Comparison of ENCODE assay signal across 1 cellular context in genomic region chr1:31095298-31095981, GRCh38.
TF ChIP-seq lines count a peak whose summit lies in the region.

No MANE protein-coding gene starts in this region.

TF ChIP-seq in H1, 55 proteins besides CTCF, POLR2A, EP300 and RAD21 (continued from another document):
- TF ChIP-seq USF2 (IDR thresholded peaks at IDR 0.05; ENCODE audit: low read length) (no peak), EZH2 (IDR thresholded peaks at IDR 0.05; ENCODE audit: low read depth, low read length, severe bottlenecking) (no peak), FOSL1 (IDR thresholded peaks at IDR 0.05; ENCODE audit: insufficient read depth, low read depth, low read length) (no peak), SP1 (IDR thresholded peaks at IDR 0.05; ENCODE audit: low read depth, low read length) (no peak), CTBP2 (IDR thresholded peaks at IDR 0.05; ENCODE audit: borderline replicate concordance, insufficient read depth, insufficient read length, low read length) (no peak), BRCA1 (IDR thresholded peaks at IDR 0.05; ENCODE audit: low read depth, low read length) (no peak), RNF2 (IDR thresholded peaks at IDR 0.05; ENCODE audit: borderline replicate concordance, low read depth, low read length, missing control alignments, poor library complexity, severe bottlenecking) (no peak), RFX5 (IDR thresholded peaks at IDR 0.05; ENCODE audit: borderline replicate concordance, low read depth, low read length) (no peak), ASH2L (IDR thresholded peaks at IDR 0.05; ENCODE audit: low read length) (no peak), JUND (IDR thresholded peaks at IDR 0.05; ENCODE audit: low read length) (no peak), SRF (IDR thresholded peaks at IDR 0.05; ENCODE audit: low read depth, low read length) (no peak), POU5F1 (IDR thresholded peaks at IDR 0.05; ENCODE audit: low read depth, low read length) (no peak), YY1 (IDR thresholded peaks at IDR 0.05; ENCODE audit: low read depth, low read length) (no peak), TCF12 (IDR thresholded peaks at IDR 0.05; ENCODE audit: low read depth, low read length) (no peak)
- TF ChIP-seq, protein P1, sequence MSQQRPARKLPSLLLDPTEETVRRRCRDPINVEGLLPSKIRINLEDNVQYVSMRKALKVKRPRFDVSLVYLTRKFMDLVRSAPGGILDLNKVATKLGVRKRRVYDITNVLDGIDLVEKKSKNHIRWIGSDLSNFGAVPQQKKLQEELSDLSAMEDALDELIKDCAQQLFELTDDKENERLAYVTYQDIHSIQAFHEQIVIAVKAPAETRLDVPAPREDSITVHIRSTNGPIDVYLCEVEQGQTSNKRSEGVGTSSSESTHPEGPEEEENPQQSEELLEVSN (IDR thresholded peaks at IDR 0.05), result no peak
